In the genomic region with DNA sequence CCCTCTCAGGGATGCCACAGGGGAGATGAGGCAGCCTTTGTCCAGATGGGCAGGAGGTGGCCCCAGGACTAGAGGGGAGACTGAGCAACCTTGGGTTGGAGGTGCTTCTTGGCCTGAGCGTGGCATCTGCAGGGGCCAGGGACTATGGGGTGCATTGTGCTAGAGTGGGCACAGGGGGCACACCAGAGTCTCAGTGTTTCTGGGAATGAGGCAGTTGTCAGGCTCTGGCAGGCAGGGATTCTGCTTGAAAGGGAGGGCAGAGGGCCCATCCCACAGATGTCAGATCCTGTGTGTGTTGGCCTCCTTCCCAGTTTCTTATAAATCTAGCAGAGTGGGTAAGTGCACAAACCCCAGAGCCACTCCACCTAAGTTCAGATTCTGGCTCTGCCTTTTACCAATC, we compare ENCODE assay signal across 10 cellular contexts. TPM values are rescaled to one million over a fixed set of nuclear protein-coding genes. Genes with fewer than 3 reads are reported as not detected.
DNase-seq lines count a peak whose midpoint lies in the region; ATAC-seq and TF ChIP-seq lines count a peak whose summit lies in the region.
"Had no signal": no experiment of that assay in that cellular context is flagged by ENCODE, and none has a peak within 500 bp of the region (broad histone marks: within the 10 kb centered on the region; RNA-seq: fewer than 3 reads in every experiment).

No MANE protein-coding gene starts in this region.

- H3K27ac ChIP-seq in breast epithelium (no peak overlapping the region), RWPE2 (ENCODE audit: poor library complexity, severe bottlenecking) (no peak overlapping the region), thoracic aorta (peak overlapping the region; percentile 31 to 65)

- DNase-seq in MCF 10A (ENCODE audit: unreplicated experiment) (peak; percentile 69), breast epithelium (ENCODE audit: low spot score in 2 of 2) (no peak), RWPE2 (ENCODE audit: low spot score) (no peak), fibroblast of pulmonary artery (ENCODE audit: low read depth) (peak; percentile 80), thoracic aorta (ENCODE audit: low spot score) (no peak), Caco-2 (no peak)
- DNase-seq in effector CD8-positive, alpha-beta T cell (lab: John Stamatoyannopoulos, UW) = no peak
- DNase-seq: C1 segment of cervical spinal cord; effector memory CD4-positive, alpha-beta T cell had no signal

- CTCF ChIA-PET in MCF 10A (lab: Yijun Ruan, JAX) = interaction anchor here (0.6 to 2.5 kb wide), 6 partner anchors 14 to 371 kb away, joined by 3 to 13 read pairs (median 4); a partner anchor contains a TSS
- CTCF ChIA-PET in Caco-2 (lab: Charles Lee) = no interaction called here

- ATAC-seq in RWPE2 (ENCODE audit: low read depth) = peak; percentile 44; the same call in 2 of the 3 replicates
- no peak for ATAC-seq in thoracic aorta (ENCODE audit: insufficient number of reproducible peaks, low FRiP score, low read depth)
- ATAC-seq in HG03280 (IDR thresholded peaks at IDR 0.05; ENCODE audit: unreplicated experiment) = no peak

- intact Hi-C loops in MCF 10A (cut with micrococcal nuclease) (no loop called here), breast epithelium (cut with DNase I; ENCODE audit: low total_unique reads) (no loop called here), Caco-2 (cut with micrococcal nuclease; ENCODE audit: unreplicated experiment) (no loop called here)

- H3K27me3 ChIP-seq in breast epithelium (peaks cover 0 to 4% of the 10 kb centered on the region in 2 donors), RWPE2 (ENCODE audit: insufficient read depth, poor library complexity, severe bottlenecking) (no peaks in the 10 kb centered on the region), thoracic aorta (replicated peaks; ENCODE audit: insufficient read depth) (no peaks in the 10 kb centered on the region), Caco-2 (replicated peaks; ENCODE audit: control insufficient read depth, insufficient read depth, low read length) (no peaks in the 10 kb centered on the region)

- H3K4me1 ChIP-seq in breast epithelium = no peaks in the 10 kb centered on the region
- no peaks in the 10 kb centered on the region for H3K4me1 ChIP-seq in RWPE2 (ENCODE audit: insufficient read depth, poor library complexity, severe bottlenecking)
- peaks cover 12 to 48% of the 10 kb centered on the region in 2 donors for H3K4me1 ChIP-seq in thoracic aorta (ENCODE audit: control insufficient read depth in 1 of 2, low read depth in 2 of 2)
- H3K4me1 ChIP-seq in Caco-2 = no peaks in the 10 kb centered on the region

- BruUV-seq in MCF 10A (replicated peaks; lab: Mats Ljungman, UMichigan) (no TSS peak), Caco-2 (replicated peaks; lab: Mats Ljungman, UMichigan) (no TSS peak)

- H3K9me3 ChIP-seq in breast epithelium = no peaks in the 10 kb centered on the region
- H3K9me3 ChIP-seq in RWPE2 (ENCODE audit: severe bottlenecking) = no peaks in the 10 kb centered on the region
- H3K9me3 ChIP-seq in thoracic aorta = no peaks in the 10 kb centered on the region
- H3K9me3 ChIP-seq in Caco-2 = no peaks in the 10 kb centered on the region

- POLR2A ChIA-PET in MCF 10A (lab: Yijun Ruan, JAX) (no interaction called here), Caco-2 (lab: Charles Lee) (no interaction called here)

- TF ChIP-seq CTCF in MCF 10A (IDR thresholded peaks at IDR 0.05; ENCODE audit: unreplicated experiment) (peak; percentile 13), breast epithelium (IDR thresholded peaks at IDR 0.05) (no peak), RWPE2 (IDR thresholded peaks at IDR 0.05; ENCODE audit: poor library complexity, severe bottlenecking) (peak; percentile 17), fibroblast of pulmonary artery (IDR thresholded peaks at IDR 0.05; ENCODE audit: low read length, missing control alignments) (peak; percentile 37), thoracic aorta (IDR thresholded peaks at IDR 0.05) (peak; percentile 31), Caco-2 (IDR thresholded peaks at IDR 0.05; ENCODE audit: insufficient read depth in 1 of 2, low read depth in 1 of 2, low read length in 1 of 2, severe bottlenecking in 1 of 2, unreplicated experiment in 1 of 2) (no peak)

- no peak overlapping the region for H3K4me3 ChIP-seq in breast epithelium
- H3K4me3 ChIP-seq in RWPE2 (ENCODE audit: severe bottlenecking) = no peak overlapping the region
- H3K4me3 ChIP-seq in fibroblast of pulmonary artery (replicated peaks; ENCODE audit: low read depth, low read length) = no peak overlapping the region
- H3K4me3 ChIP-seq in thoracic aorta = no peak overlapping the region
- H3K4me3 ChIP-seq in Caco-2 (ENCODE audit: low read depth, low read length) = no peak overlapping the region

- H3K4me3 Mint-ChIP-seq in MCF 10A (ENCODE audit: unreplicated experiment) = no peak overlapping the region
- no peak overlapping the region for H3K4me3 Mint-ChIP-seq in Caco-2 (ENCODE audit: unreplicated experiment)

- H3K36me3 Mint-ChIP-seq in MCF 10A (ENCODE audit: insufficient read depth, unreplicated experiment) (no peaks in the 10 kb centered on the region), Caco-2 (ENCODE audit: insufficient read depth, unreplicated experiment) (no peaks in the 10 kb centered on the region)

- H3K27me3 Mint-ChIP-seq in MCF 10A (ENCODE audit: insufficient read depth, unreplicated experiment) (peaks cover 8% of the 10 kb centered on the region), Caco-2 (ENCODE audit: insufficient read depth, unreplicated experiment) (no peaks in the 10 kb centered on the region)

- H3K4me1 Mint-ChIP-seq in MCF 10A (ENCODE audit: insufficient read depth, unreplicated experiment) (peaks cover 5% of the 10 kb centered on the region), Caco-2 (ENCODE audit: low read depth, unreplicated experiment) (no peaks in the 10 kb centered on the region)

- no peak for TF ChIP-seq POLR2A in breast epithelium (IDR thresholded peaks at IDR 0.05)

- H3K27ac Mint-ChIP-seq in MCF 10A (ENCODE audit: low read depth, unreplicated experiment) (no peak overlapping the region), Caco-2 (ENCODE audit: unreplicated experiment) (no peak overlapping the region)

- H3K36me3 ChIP-seq in breast epithelium = no peaks in the 10 kb centered on the region
- no peaks in the 10 kb centered on the region for H3K36me3 ChIP-seq in RWPE2 (ENCODE audit: low read depth)
- no peaks in the 10 kb centered on the region for H3K36me3 ChIP-seq in thoracic aorta
- H3K36me3 ChIP-seq in Caco-2 (ENCODE audit: control insufficient read depth, insufficient read depth, low read length) = no peaks in the 10 kb centered on the region

- H3K9me3 Mint-ChIP-seq in MCF 10A (ENCODE audit: unreplicated experiment) = no peaks in the 10 kb centered on the region
- H3K9me3 Mint-ChIP-seq in Caco-2 (ENCODE audit: unreplicated experiment) = no peaks in the 10 kb centered on the region

RNA-seq across cellular contexts. Expression of a gene that starts 13.7 kb away (rescaled TPM):
- total RNA-seq in MCF 10A (2022) (0.32 and 0.56 TPM in 2 replicates), breast epithelium (10 to 100 TPM in 1 of 3 donors, 1 to 10 TPM in 1, not detected in 1; 2.6 to 11.3 TPM), thoracic aorta (10 to 100 TPM; 76.6 to 99.0 TPM), Caco-2 (2022) (0.36 TPM in 1 of 2 replicates, not detected in the other)

RNA-seq across cellular contexts. Expression of a gene that starts 46.9 kb away (rescaled TPM):
- total RNA-seq in MCF 10A (2022) (not detected in 2 replicates), breast epithelium (1 to 10 TPM; 1.4 to 4.2 (median 2.9) TPM), thoracic aorta (1 to 10 TPM; 4.3 to 6.1 TPM), Caco-2 (2022) (not detected in 2 replicates)

Comparison
In these comparisons a context has a peak if more than half of its experiments do, and no peak if none do; other contexts are left out.
1. DNase-seq: peak in MCF 10A (single experiment) and fibroblast of pulmonary artery (single experiment); none in breast epithelium (0 of 2), RWPE2 (single experiment), thoracic aorta (single experiment), Caco-2 (0 of 2) and effector CD8-positive, alpha-beta T cell (single experiment).
2. CTCF ChIP-seq: peak in MCF 10A (single experiment), RWPE2 (single experiment), fibroblast of pulmonary artery (single experiment) and thoracic aorta (single experiment); none in breast epithelium (0 of 3) and Caco-2 (0 of 2).
3. H3K27ac ChIP-seq: peak in thoracic aorta (2 of 2); none in breast epithelium (0 of 2) and RWPE2 (single experiment).
4. RNA of a gene that starts 13.7 kb away (total RNA-seq): 76.6 to 99.0 TPM in thoracic aorta; 2.6 to 11.3 TPM in breast epithelium, 0.32 to 0.56 TPM in MCF 10A and 0.36 TPM in Caco-2; every median in the first group is over 4 times any median in the second.